Comparison of ENCODE assay signal across 8 cellular contexts in genomic region chr16:58462997-58463891, GRCh38. TPM values are rescaled to one million over a fixed set of nuclear protein-coding genes. Genes with fewer than 3 reads are reported as not detected.
DNase-seq lines count a peak whose midpoint lies in the region; ATAC-seq and TF ChIP-seq lines count a peak whose summit lies in the region.

No MANE protein-coding gene starts in this region.

- H3K9me3 ChIP-seq in Caco-2 = no peaks in the 10 kb centered on the region

- H3K27me3 ChIP-seq in Caco-2 (replicated peaks; ENCODE audit: control insufficient read depth, insufficient read depth, low read length) = peaks cover 3% of the 10 kb centered on the region

- peak overlapping the region; percentile 40 for H3K4me3 ChIP-seq in Caco-2 (ENCODE audit: low read depth, low read length)
- peak overlapping the region; percentile 30; the same call in 1 of the 2 replicates for H3K4me3 ChIP-seq in LNCaP clone FGC (ENCODE audit: low read depth, low read length)

- intact Hi-C loops in Caco-2 (cut with micrococcal nuclease; ENCODE audit: unreplicated experiment) = no loop called here

- no peaks in the 10 kb centered on the region for H3K9me3 Mint-ChIP-seq in Caco-2 (ENCODE audit: unreplicated experiment)
- no peaks in the 10 kb centered on the region for H3K9me3 Mint-ChIP-seq in nephron progenitor cell

- no peak for DNase-seq in Caco-2
- DNase-seq in LNCaP clone FGC (ENCODE audit: low read depth) = no peak
- peak; percentile 64 for DNase-seq in ecto neural progenitor cell (ENCODE audit: low spot score)
- DNase-seq in nephron progenitor cell = peak; percentile 67
- DNase-seq in activated CD4-positive, alpha-beta T cell treated with anti-CD3 and anti-CD28 coated beads, Interleukin-2, amount 50 U/mL, for 48 hours = no peak
- no peak for DNase-seq in GF-D8 (lab: John Stamatoyannopoulos, UW)

- H3K36me3 Mint-ChIP-seq in Caco-2 (ENCODE audit: insufficient read depth, unreplicated experiment) = no peaks in the 10 kb centered on the region
- H3K36me3 Mint-ChIP-seq in nephron progenitor cell (ENCODE audit: low read depth) = no peaks in the 10 kb centered on the region

- H3K27me3 Mint-ChIP-seq in Caco-2 (ENCODE audit: insufficient read depth, unreplicated experiment) = peaks cover 16% of the 10 kb centered on the region
- peaks cover 88% of the 10 kb centered on the region for H3K27me3 Mint-ChIP-seq in nephron progenitor cell (ENCODE audit: low read depth, poor library complexity)

- CTCF ChIA-PET in Caco-2 (lab: Charles Lee) = interaction anchor here (1.2 kb wide), 1 partner anchor 25 kb away, joined by 4 read pairs; no protein-coding TSS in a partner anchor

- peaks cover 10% of the 10 kb centered on the region for H3K4me1 Mint-ChIP-seq in Caco-2 (ENCODE audit: low read depth, unreplicated experiment)
- peaks cover 9% of the 10 kb centered on the region for H3K4me1 Mint-ChIP-seq in nephron progenitor cell

- ATAC-seq in HG03571 (IDR thresholded peaks at IDR 0.05; ENCODE audit: unreplicated experiment) (no peak), GM21360 (IDR thresholded peaks at IDR 0.05; ENCODE audit: unreplicated experiment) (no peak)

- H3K36me3 ChIP-seq in Caco-2 (ENCODE audit: control insufficient read depth, insufficient read depth, low read length) = no peaks in the 10 kb centered on the region

- no peak for TF ChIP-seq CTCF in Caco-2 (IDR thresholded peaks at IDR 0.05; ENCODE audit: insufficient read depth in 1 of 2, low read depth in 1 of 2, low read length in 1 of 2, severe bottlenecking in 1 of 2, unreplicated experiment in 1 of 2)
- TF ChIP-seq CTCF in LNCaP clone FGC (IDR thresholded peaks at IDR 0.05; ENCODE audit: control insufficient read depth, extremely low read depth, insufficient read depth) = no peak
- TF ChIP-seq CTCF in nephron progenitor cell (IDR thresholded peaks at IDR 0.05) = no peak

- H3K4me1 ChIP-seq in Caco-2 = peaks cover 10% of the 10 kb centered on the region

- POLR2A ChIA-PET in Caco-2 (lab: Charles Lee) = interaction anchor here (0.5 kb wide), 1 partner anchor 52 kb away, joined by 10 read pairs; no protein-coding TSS in a partner anchor

- no peak overlapping the region for H3K27ac Mint-ChIP-seq in Caco-2 (ENCODE audit: unreplicated experiment)
- H3K27ac Mint-ChIP-seq in nephron progenitor cell = no peak overlapping the region

- BruUV-seq in Caco-2 (replicated peaks; lab: Mats Ljungman, UMichigan) = no TSS peak

- H3K4me3 Mint-ChIP-seq in Caco-2 (ENCODE audit: unreplicated experiment) = peak overlapping the region; percentile 67
- peak overlapping the region; percentile 57 for H3K4me3 Mint-ChIP-seq in nephron progenitor cell

RNA-seq across cellular contexts. Expression of gene NDRG4, which starts 36.7 kb away (rescaled TPM):
- total RNA-seq in Caco-2 (2022) = 6.7 and 10.7 TPM in 2 replicates

RNA-seq across cellular contexts. Expression of gene SETD6, which starts 52.1 kb away (rescaled TPM):
- total RNA-seq in Caco-2 (2022) = 34.9 and 41.7 TPM in 2 replicates

Comparison
In these comparisons a context has a peak if more than half of its experiments do, and no peak if none do; other contexts are left out.
1. DNase-seq: peak in ecto neural progenitor cell (single experiment) and nephron progenitor cell (single experiment); none in Caco-2 (0 of 2), LNCaP clone FGC (single experiment), activated CD4-positive, alpha-beta T cell treated with anti-CD3 and anti-CD28 coated beads, Interleukin-2, amount 50 U/mL, for 48 hours (0 of 2) and GF-D8 (single experiment).